8 cellular contexts compared by ENCODE assay signal in the genomic region with DNA sequence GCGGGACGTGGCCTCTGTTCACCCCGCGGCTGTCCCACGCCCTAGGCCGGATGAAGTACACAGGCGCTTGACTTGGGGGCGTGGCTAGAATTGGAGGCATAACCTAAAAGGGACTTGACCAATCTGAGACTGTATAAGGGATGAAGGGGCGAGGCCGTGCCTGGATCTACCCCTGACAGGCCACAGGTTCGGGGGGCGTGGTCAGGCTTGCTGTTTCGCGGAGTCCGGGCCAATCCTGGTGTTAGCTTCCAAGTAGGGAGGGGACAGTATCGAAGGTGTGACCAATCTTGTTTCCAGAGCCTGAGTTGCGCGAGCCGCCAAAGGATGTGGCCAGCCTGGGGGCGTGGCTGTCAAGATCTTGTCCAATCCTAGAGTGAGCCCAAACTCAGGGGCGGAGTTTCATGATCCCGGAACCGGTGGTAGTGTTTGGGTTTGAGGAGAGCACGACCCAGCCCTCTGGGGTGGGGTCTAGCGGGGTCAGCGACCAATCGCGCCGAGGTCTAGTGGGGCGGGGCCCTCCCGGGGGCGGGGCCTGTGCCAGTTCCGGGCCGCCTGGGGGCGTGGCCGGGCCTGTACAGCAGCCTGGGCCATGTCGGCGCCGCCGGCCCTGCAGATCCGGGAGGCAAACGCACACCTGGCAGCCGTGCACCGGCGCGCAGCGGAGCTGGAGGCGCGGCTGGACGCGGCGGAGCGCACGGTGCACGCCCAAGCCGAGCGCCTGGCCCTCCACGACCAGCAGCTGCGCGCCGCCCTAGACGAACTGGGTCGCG. TPM values are rescaled to one million over a fixed set of nuclear protein-coding genes. Genes with fewer than 3 reads are reported as not detected.
DNase-seq lines count a peak whose midpoint lies in the region; ATAC-seq and TF ChIP-seq lines count a peak whose summit lies in the region.

A gene with protein sequence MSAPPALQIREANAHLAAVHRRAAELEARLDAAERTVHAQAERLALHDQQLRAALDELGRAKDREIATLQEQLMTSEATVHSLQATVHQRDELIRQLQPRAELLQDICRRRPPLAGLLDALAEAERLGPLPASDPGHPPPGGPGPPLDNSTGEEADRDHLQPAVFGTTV (plus strand): TSS at position 571 of the 770 bp plus-strand sequence. CDS start 19 bp downstream, at position 590.

- peak; percentile 63 for TF ChIP-seq POLR2A in GM10847 (IDR thresholded peaks at IDR 0.05; ENCODE audit: extremely low read depth, insufficient read length)

- H3K27me3 ChIP-seq in osteoblast (ENCODE audit: insufficient read depth, low read length), result no peaks in the 10 kb centered on the region
- H3K27me3 ChIP-seq in thoracic aorta (replicated peaks; ENCODE audit: insufficient read depth), result no peaks in the 10 kb centered on the region

- H3K4me2 ChIP-seq in osteoblast (ENCODE audit: insufficient read depth, low read length), result peak within 1 kb of the TSS; percentile 86

- H3K27ac ChIP-seq in osteoblast (ENCODE audit: low read depth, low read length), result peak within 1 kb of the TSS; percentile 94
- peak within 1 kb of the TSS; percentile 81 to 86 for H3K27ac ChIP-seq in thoracic aorta

- H4K20me1 ChIP-seq in osteoblast (ENCODE audit: insufficient read depth, low read length), result peaks cover 25% of the 10 kb centered on the region

- DNase-seq in NCI-H1105 (lab: John Stamatoyannopoulos, UW) (peak; percentile 100), SKM-1 (lab: John Stamatoyannopoulos, UW; ENCODE audit: unreplicated experiment) (peak; percentile 100), head of caudate nucleus (peak; percentile 95 to 100 (median 99)), osteoblast (ENCODE audit: insufficient read length, low spot score, missing footprints) (peak; percentile 100), thoracic aorta (ENCODE audit: low spot score) (peak; percentile 100)
- peak; percentile 100 for DNase-seq in activated naive CD8-positive, alpha-beta T cell treated with anti-CD3 and anti-CD28 coated beads, Interleukin-2, amount 10 ng/mL, durations not matched to agents 7 days and 5 days

- peak within 1 kb of the TSS; percentile 99 for H3K27ac Mint-ChIP-seq in activated naive CD8-positive, alpha-beta T cell treated with anti-CD3 and anti-CD28 coated beads, Interleukin-2, amount 10 ng/mL, durations not matched to agents 7 days and 5 days

- H3K4me3 Mint-ChIP-seq in activated naive CD8-positive, alpha-beta T cell treated with anti-CD3 and anti-CD28 coated beads, Interleukin-2, amount 10 ng/mL, durations not matched to agents 7 days and 5 days, result peak within 1 kb of the TSS; percentile 96

- ATAC-seq in HG02642 (IDR thresholded peaks at IDR 0.05; ENCODE audit: poor library complexity, unreplicated experiment) (peak; percentile 83), thoracic aorta (ENCODE audit: insufficient number of reproducible peaks, low FRiP score, low read depth) (peak; percentile 89)
- peak; percentile 86 for ATAC-seq in activated naive CD8-positive, alpha-beta T cell treated with anti-CD3 and anti-CD28 coated beads, Interleukin-2, amount 10 ng/mL, durations not matched to agents 7 days and 5 days (ENCODE audit: low read depth)

- POLR2A ChIA-PET in activated naive CD8-positive, alpha-beta T cell treated with anti-CD3 and anti-CD28 coated beads, Interleukin-2, amount 10 ng/mL, durations not matched to agents 7 days and 5 days (lab: Charles Lee), result interaction anchor here (0.5 to 4.3 kb wide), 25 partner anchors 10 to 1895 kb away, joined by 3 to 72 read pairs (median 6); partner anchors contain the start of genes CAPS, CATSPERD, DUS3L and LONP1

- H3K9me3 Mint-ChIP-seq in activated naive CD8-positive, alpha-beta T cell treated with anti-CD3 and anti-CD28 coated beads, Interleukin-2, amount 10 ng/mL, durations not matched to agents 7 days and 5 days, result no peaks in the 10 kb centered on the region

- intact Hi-C loops in head of caudate nucleus (cut with DNase I), result loop anchor here (5.0 kb wide), 1 partner anchor 73 kb away; the partner anchor contains the start of gene RANBP3

- H3K9me3 ChIP-seq in osteoblast (ENCODE audit: low read depth, low read length), result no peaks in the 10 kb centered on the region
- H3K9me3 ChIP-seq in thoracic aorta, result no peaks in the 10 kb centered on the region

- H3K27me3 Mint-ChIP-seq in activated naive CD8-positive, alpha-beta T cell treated with anti-CD3 and anti-CD28 coated beads, Interleukin-2, amount 10 ng/mL, durations not matched to agents 7 days and 5 days, result no peaks in the 10 kb centered on the region

- H3K36me3 ChIP-seq in osteoblast (ENCODE audit: insufficient read depth, low read length) (peaks cover 4% of the 10 kb centered on the region), thoracic aorta (peaks cover 6% of the 10 kb centered on the region)

- peaks cover 39% of the 10 kb centered on the region for H3K79me2 ChIP-seq in osteoblast (ENCODE audit: insufficient read depth, low read length)

- H3K4me3 ChIP-seq in osteoblast (ENCODE audit: insufficient read depth, low read length) (peak within 1 kb of the TSS; percentile 97), thoracic aorta (peak within 1 kb of the TSS; percentile 92)

- peaks cover 20% of the 10 kb centered on the region for H3K4me1 ChIP-seq in osteoblast (ENCODE audit: insufficient read depth, low read length)
- peaks cover 18 to 24% of the 10 kb centered on the region in 2 donors for H3K4me1 ChIP-seq in thoracic aorta (ENCODE audit: control insufficient read depth in 1 of 2, low read depth in 2 of 2)

- H3K36me3 Mint-ChIP-seq in activated naive CD8-positive, alpha-beta T cell treated with anti-CD3 and anti-CD28 coated beads, Interleukin-2, amount 10 ng/mL, durations not matched to agents 7 days and 5 days, result peaks cover 10% of the 10 kb centered on the region

- TF ChIP-seq CTCF in osteoblast (IDR thresholded peaks at IDR 0.05; ENCODE audit: extremely low read depth, low read depth, low read length) (no peak), thoracic aorta (IDR thresholded peaks at IDR 0.05) (no peak)

- H2AFZ ChIP-seq in osteoblast (ENCODE audit: low read length), result peak within 1 kb of the TSS; percentile 92

- peaks cover 21% of the 10 kb centered on the region for H3K4me1 Mint-ChIP-seq in activated naive CD8-positive, alpha-beta T cell treated with anti-CD3 and anti-CD28 coated beads, Interleukin-2, amount 10 ng/mL, durations not matched to agents 7 days and 5 days

RNA-seq across cellular contexts. Expression of the gene that starts here (rescaled TPM):
- 10 to 100 TPM; 15.6 to 17.5 TPM for total RNA-seq in activated naive CD8-positive, alpha-beta T cell treated with anti-CD3 and anti-CD28 coated beads, Interleukin-2, amount 10 ng/mL, durations not matched to agents 7 days and 5 days
- 12.3 and 12.7 TPM in 2 replicates for total RNA-seq in osteoblast
- total RNA-seq in thoracic aorta, result 10 to 100 TPM; 13.3 to 13.6 TPM

Comparison
In these comparisons a context has a peak if more than half of its experiments do, and no peak if none do; other contexts are left out.
1. Peak in every context shown above with its lines: DNase-seq, ATAC-seq, H3K4me3 ChIP-seq and H3K27ac ChIP-seq.